ENCODE assay signal across 8 cellular contexts in genomic region chr17:43779145-43780125, GRCh38. TPM values are rescaled to one million over a fixed set of nuclear protein-coding genes. Genes with fewer than 3 reads are reported as not detected.
A peak's percentile ranks its signal among the peaks of the same experiment; 100 is the strongest.
DNase-seq lines count a peak whose midpoint lies in the region; ATAC-seq and TF ChIP-seq lines count a peak whose summit lies in the region.

No MANE protein-coding gene starts in this region.

- H3K79me2 ChIP-seq in DOHH2 (ENCODE audit: control insufficient read depth, low read length) (no peaks in the 10 kb centered on the region), SU-DHL-6 (ENCODE audit: insufficient read depth, low read length) (no peaks in the 10 kb centered on the region)

- no peak overlapping the region for H4K8ac ChIP-seq in neuronal stem cell (ENCODE audit: low read depth, low read length)

- no peak overlapping the region for H2AK5ac ChIP-seq in neuronal stem cell (ENCODE audit: low read depth, low read length)

- no peak overlapping the region for H2BK5ac ChIP-seq in neuronal stem cell (ENCODE audit: low read length)

- no peak overlapping the region for H3K18ac ChIP-seq in neuronal stem cell (ENCODE audit: low read length)

- intact Hi-C loops in esophagus muscularis mucosa (cut with DNase I) = loop anchor here (5.0 kb wide), 2 partner anchors 53 to 68 kb away; partner anchors contain the start of genes CD300LG and MPP3

- H3K4me3 ChIP-seq in DOHH2 (ENCODE audit: low read length) (peak overlapping the region; percentile 86), SU-DHL-6 (ENCODE audit: insufficient read depth, low read length, poor library complexity, severe bottlenecking) (peak overlapping the region; percentile 48), esophagus muscularis mucosa (peak overlapping the region; percentile 87 to 99 (median 91)), neuronal stem cell (ENCODE audit: low read length in 2 of 2) (peak overlapping the region; percentile 88 to 95)

- H3K4me2 ChIP-seq in DOHH2 (ENCODE audit: low read length) (peak overlapping the region; percentile 97), SU-DHL-6 (ENCODE audit: low read depth, low read length, poor library complexity, severe bottlenecking) (peak overlapping the region; percentile 62), neuronal stem cell (ENCODE audit: insufficient read depth, low read length, poor library complexity, severe bottlenecking) (peak overlapping the region; percentile 66)

- H4K91ac ChIP-seq in neuronal stem cell (ENCODE audit: low read depth, low read length, poor library complexity) = no peak overlapping the region

- H3K27me3 ChIP-seq in DOHH2 (ENCODE audit: control insufficient read depth, low read length) (peaks cover 42% of the 10 kb centered on the region), SU-DHL-6 (ENCODE audit: low read length) (no peaks in the 10 kb centered on the region), esophagus muscularis mucosa (no peaks in the 10 kb centered on the region), neuronal stem cell (ENCODE audit: control insufficient read depth in 3 of 3, insufficient read depth in 3 of 3, low read depth in 1 of 3, low read length in 3 of 3) (peaks cover 0 to 45% (median 14%) of the 10 kb centered on the region in 3 experiments)

- peaks cover 11% of the 10 kb centered on the region; the same call in 1 of the 2 replicates for H3K4me1 ChIP-seq in DOHH2 (ENCODE audit: control insufficient read depth, low read length)
- H3K4me1 ChIP-seq in esophagus muscularis mucosa = peaks cover 29 to 46% (median 39%) of the 10 kb centered on the region in 4 donors
- peaks cover 4% of the 10 kb centered on the region in 2 donors for H3K4me1 ChIP-seq in neuronal stem cell (ENCODE audit: control insufficient read depth in 2 of 2, insufficient read depth in 1 of 2, low read depth in 1 of 2, low read length in 2 of 2)

- TF ChIP-seq CTCF in DOHH2 (IDR thresholded peaks at IDR 0.05; ENCODE audit: low read depth, low read length, poor library complexity, severe bottlenecking) (peak; percentile 24), SU-DHL-6 (IDR thresholded peaks at IDR 0.05; ENCODE audit: insufficient read depth, low read length, poor library complexity, severe bottlenecking) (no peak), esophagus muscularis mucosa (IDR thresholded peaks at IDR 0.05) (peak in 2 of 3 experiments; percentile 12 to 27)

- DNase-seq in esophagus muscularis mucosa (ENCODE audit: extremely low spot score) (no peak), neuronal stem cell (ENCODE audit: low spot score) (peak; percentile 48)
- DNase-seq in activated CD4-positive, alpha-beta T cell treated with anti-CD3 and anti-CD28 coated beads for 4 hours = no peak

- no peaks in the 10 kb centered on the region for H4K20me1 ChIP-seq in DOHH2 (ENCODE audit: control insufficient read depth, insufficient read depth, low read depth, low read length)
- no peaks in the 10 kb centered on the region for H4K20me1 ChIP-seq in SU-DHL-6 (ENCODE audit: low read depth, low read length)

- no peak overlapping the region for H2BK120ac ChIP-seq in neuronal stem cell (ENCODE audit: low read depth, low read length)

- H3K9ac ChIP-seq in SU-DHL-6 (ENCODE audit: low read length) = peak overlapping the region; percentile 30; the same call in 1 of the 2 replicates
- peak overlapping the region; percentile 26 for H3K9ac ChIP-seq in neuronal stem cell (ENCODE audit: low read depth, low read length, poor library complexity)

- H3K79me1 ChIP-seq in neuronal stem cell (ENCODE audit: low read depth, low read length) = peaks cover 5% of the 10 kb centered on the region

- H3K9me2 ChIP-seq in DOHH2 (replicated peaks; ENCODE audit: control insufficient read depth, low read length) = no peaks in the 10 kb centered on the region
- no peaks in the 10 kb centered on the region for H3K9me2 ChIP-seq in SU-DHL-6 (replicated peaks; ENCODE audit: insufficient read depth, low read length)

- TF ChIP-seq POLR2A in esophagus muscularis mucosa (IDR thresholded peaks at IDR 0.05; ENCODE audit: low read depth) = no peak

- TF ChIP-seq EP300 in esophagus muscularis mucosa (IDR thresholded peaks at IDR 0.05) = no peak

- no peaks in the 10 kb centered on the region for H3F3A ChIP-seq in DOHH2 (ENCODE audit: control insufficient read depth, insufficient read depth)
- no peaks in the 10 kb centered on the region for H3F3A ChIP-seq in SU-DHL-6 (ENCODE audit: insufficient read depth)

- no peak overlapping the region for H2AFZ ChIP-seq in SU-DHL-6 (ENCODE audit: low read depth, low read length, severe bottlenecking)
- H2AFZ ChIP-seq in neuronal stem cell (ENCODE audit: low read length) = peak overlapping the region; percentile 98

- H2BK12ac ChIP-seq in neuronal stem cell (ENCODE audit: low read length) = no peak overlapping the region

- ATAC-seq in HG03342 (IDR thresholded peaks at IDR 0.05; ENCODE audit: unreplicated experiment) = peak; percentile 15
- no peak for ATAC-seq in esophagus mucosa
- no peak for ATAC-seq in GM19395 (IDR thresholded peaks at IDR 0.05; ENCODE audit: unreplicated experiment)

- no peaks in the 10 kb centered on the region for H3K9me3 ChIP-seq in DOHH2 (ENCODE audit: control insufficient read depth, insufficient read depth, low read length)
- H3K9me3 ChIP-seq in SU-DHL-6 (ENCODE audit: insufficient read depth, low read length) = no peaks in the 10 kb centered on the region
- H3K9me3 ChIP-seq in esophagus muscularis mucosa = no peaks in the 10 kb centered on the region
- H3K9me3 ChIP-seq in neuronal stem cell (replicated peaks in 1 of 2; ENCODE audit: control insufficient read depth in 2 of 2, insufficient read depth in 1 of 2, low read depth in 1 of 2, low read length in 2 of 2) = no peaks in the 10 kb centered on the region

- no peak overlapping the region for H2BK15ac ChIP-seq in neuronal stem cell (ENCODE audit: low read length)

- WGBS in esophagus muscularis mucosa = 14% methylated on average over 10 of the region's 26 CpGs
- no CpG with 5 or more reads among the region's 26 CpGs for WGBS in neuronal stem cell (ENCODE audit: extremely low coverage in 2 of 2, insufficient read length in 2 of 2, insufficient replicate concordance in 1 of 2), 2 donors

- no peak overlapping the region for H3K4ac ChIP-seq in neuronal stem cell (ENCODE audit: low read length)

- H3K36me3 ChIP-seq in DOHH2 (ENCODE audit: control insufficient read depth, low read length) (no peaks in the 10 kb centered on the region), SU-DHL-6 (ENCODE audit: low read length) (no peaks in the 10 kb centered on the region), esophagus muscularis mucosa (peaks cover 4 to 23% (median 14%) of the 10 kb centered on the region in 4 donors), neuronal stem cell (replicated peaks in 1 of 2; ENCODE audit: control insufficient read depth in 2 of 2, insufficient read depth in 2 of 2, low read length in 2 of 2) (peaks cover 7 to 9% of the 10 kb centered on the region in 2 donors)

- no peak overlapping the region for H3K14ac ChIP-seq in neuronal stem cell (ENCODE audit: low read length)

- H3K27ac ChIP-seq in DOHH2 (ENCODE audit: low read depth, low read length) = no peak overlapping the region
- no peak overlapping the region for H3K27ac ChIP-seq in SU-DHL-6 (ENCODE audit: low read depth, low read length)
- H3K27ac ChIP-seq in esophagus muscularis mucosa (replicated peaks in 1 of 4) = peak overlapping the region; percentile 97 to 100 (median 100)
- H3K27ac ChIP-seq in neuronal stem cell (replicated peaks; ENCODE audit: low read length) = no peak overlapping the region

- peak overlapping the region; percentile 90 for H3K23ac ChIP-seq in neuronal stem cell (ENCODE audit: low read depth, low read length, poor library complexity)

RNA-seq across cellular contexts. Expression of gene DUSP3, which starts 0.7 kb away (rescaled TPM):
- total RNA-seq in esophagus muscularis mucosa (100 to 1,000 TPM; 130 to 182 (median 158) TPM), esophagus mucosa (36.3 TPM)
- 35.1 TPM for polyA plus RNA-seq in neuronal stem cell (2013, experiment 1 of 2)
- 36.5 TPM for polyA plus RNA-seq in neuronal stem cell (2013, experiment 2 of 2)

RNA-seq across cellular contexts. Expression of gene CFAP97D1, which starts 0.8 kb away (rescaled TPM):
- under 1 TPM in 1 of 4 donors, not detected in 3; 0.19 TPM for total RNA-seq in esophagus muscularis mucosa
- 0.01 TPM for polyA plus RNA-seq in neuronal stem cell (2013, experiment 1 of 2)
- polyA plus RNA-seq in neuronal stem cell (2013, experiment 2 of 2) = 0.01 TPM
- not detected for total RNA-seq in esophagus mucosa

RNA-seq across cellular contexts. Expression of gene SOST, which starts 20.8 kb away (rescaled TPM):
- not detected for total RNA-seq in esophagus muscularis mucosa
- polyA plus RNA-seq in neuronal stem cell (2013, experiment 1 of 2) = 0.03 TPM
- not detected for polyA plus RNA-seq in neuronal stem cell (2013, experiment 2 of 2)
- not detected for total RNA-seq in esophagus mucosa

RNA-seq across cellular contexts. Expression of gene MPP3, which starts 53.5 kb away (rescaled TPM):
- total RNA-seq in esophagus muscularis mucosa = 1 to 10 TPM; 5.0 to 9.9 (median 6.2) TPM
- polyA plus RNA-seq in neuronal stem cell (2013, experiment 1 of 2) = 5.1 TPM
- 5.9 TPM for polyA plus RNA-seq in neuronal stem cell (2013, experiment 2 of 2)
- 2.8 TPM for total RNA-seq in esophagus mucosa

Comparison
In these comparisons a context has a peak if more than half of its experiments do, and no peak if none do; other contexts are left out.
1. H3K27ac ChIP-seq: peak in esophagus muscularis mucosa (4 of 4); none in DOHH2 (single experiment), SU-DHL-6 (single experiment) and neuronal stem cell (single experiment).
2. Peak in every context shown above with its lines, with median percentiles within 50 percentile points of each other: H3K4me2 ChIP-seq and H3K4me3 ChIP-seq.